In the genomic region with DNA sequence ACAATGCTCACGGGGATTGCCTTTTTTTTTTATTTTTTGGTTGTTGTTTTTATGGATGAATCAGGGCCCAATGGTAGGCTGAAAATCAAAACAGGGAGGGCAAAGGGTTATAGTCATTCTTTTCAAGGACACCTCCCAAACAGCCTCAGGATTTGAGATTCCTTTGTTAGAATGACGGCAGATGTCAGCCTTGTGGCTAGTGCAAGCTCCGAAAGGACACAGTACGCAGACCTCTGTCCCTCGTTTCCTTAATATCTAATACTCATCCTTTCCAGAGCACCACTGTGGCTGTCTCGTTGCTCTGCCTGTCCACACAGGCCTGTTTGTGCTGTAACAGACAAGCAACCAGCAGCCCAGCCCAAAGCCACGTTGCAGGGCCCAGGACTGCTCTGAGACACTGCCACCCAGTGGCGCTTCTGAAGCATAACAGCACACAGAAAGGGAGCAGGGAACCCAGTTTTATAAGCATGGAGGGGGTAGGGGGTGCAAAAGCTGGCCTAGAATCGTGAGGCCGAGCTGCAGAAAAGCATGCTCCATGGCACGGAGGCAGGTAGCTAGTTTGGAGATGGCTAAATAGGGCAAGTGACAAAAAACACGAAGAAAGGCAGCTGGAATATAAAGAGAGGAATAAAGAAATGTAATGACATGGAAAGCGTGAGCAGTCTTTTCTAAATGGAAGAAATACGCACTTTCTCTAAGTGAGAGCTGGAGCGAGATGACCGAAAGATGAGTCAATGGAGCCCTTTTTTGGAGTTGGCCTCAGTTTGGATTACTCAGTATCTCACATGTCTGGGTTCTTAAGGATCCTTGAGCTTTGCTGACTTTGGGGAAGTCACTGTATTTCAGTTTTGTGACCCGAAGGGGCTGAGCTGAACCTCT, we compare ENCODE assay signal across 8 cellular contexts. TPM values are rescaled to one million over a fixed set of nuclear protein-coding genes. Genes with fewer than 3 reads are reported as not detected.
DNase-seq lines count a peak whose midpoint lies in the region; ATAC-seq and TF ChIP-seq lines count a peak whose summit lies in the region.

No MANE protein-coding gene starts in this region.

- no peaks in the 10 kb centered on the region for H3K9me3 Mint-ChIP-seq in activated naive CD4-positive, alpha-beta T cell treated with anti-CD3 and anti-CD28 coated beads, Interleukin-2, amount 10 ng/mL, durations not matched to agents 7 days and 5 days

- H3K27me3 ChIP-seq in thoracic aorta (replicated peaks; ENCODE audit: insufficient read depth), result no peaks in the 10 kb centered on the region

- CTCF ChIA-PET in activated naive CD4-positive, alpha-beta T cell treated with anti-CD3 and anti-CD28 coated beads, Interleukin-2, amount 10 ng/mL, durations not matched to agents 7 days and 5 days (lab: Charles Lee), result interaction anchor here (0.6 to 4.6 kb wide), 23 partner anchors 9 to 733 kb away, joined by 3 to 27 read pairs (median 4); no protein-coding TSS in a partner anchor

- peak; percentile 86 for DNase-seq in D341Med (ENCODE audit: low spot score)
- peak; percentile 71 for DNase-seq in LoVo (ENCODE audit: low spot score)
- DNase-seq in SIG-M5 (lab: John Stamatoyannopoulos, UW), result peak; percentile 29
- DNase-seq in activated naive CD4-positive, alpha-beta T cell treated with anti-CD3 and anti-CD28 coated beads, Interleukin-2, amount 10 ng/mL, durations not matched to agents 7 days and 5 days, result peak; percentile 67
- peak; percentile 90 for DNase-seq in glomerular visceral epithelial cell (ENCODE audit: extremely low spot score)
- peak; percentile 76 for DNase-seq in occipital lobe (lab: John Stamatoyannopoulos, UW)
- DNase-seq in thoracic aorta (ENCODE audit: low spot score), result no peak

- peaks cover 51% of the 10 kb centered on the region for H3K27me3 Mint-ChIP-seq in activated naive CD4-positive, alpha-beta T cell treated with anti-CD3 and anti-CD28 coated beads, Interleukin-2, amount 10 ng/mL, durations not matched to agents 7 days and 5 days

- H3K36me3 ChIP-seq in thoracic aorta, result no peaks in the 10 kb centered on the region

- no peaks in the 10 kb centered on the region for H3K36me3 Mint-ChIP-seq in activated naive CD4-positive, alpha-beta T cell treated with anti-CD3 and anti-CD28 coated beads, Interleukin-2, amount 10 ng/mL, durations not matched to agents 7 days and 5 days

- no peaks in the 10 kb centered on the region for H3K4me1 Mint-ChIP-seq in activated naive CD4-positive, alpha-beta T cell treated with anti-CD3 and anti-CD28 coated beads, Interleukin-2, amount 10 ng/mL, durations not matched to agents 7 days and 5 days

- H3K27ac ChIP-seq in thoracic aorta, result peak overlapping the region; percentile 95 to 97

- H3K4me3 Mint-ChIP-seq in activated naive CD4-positive, alpha-beta T cell treated with anti-CD3 and anti-CD28 coated beads, Interleukin-2, amount 10 ng/mL, durations not matched to agents 7 days and 5 days, result no peak overlapping the region

- peak overlapping the region; percentile 2 for H3K4me3 ChIP-seq in thoracic aorta

- no peaks in the 10 kb centered on the region for H3K9me3 ChIP-seq in thoracic aorta

- ATAC-seq in GM21717 (IDR thresholded peaks at IDR 0.05; ENCODE audit: unreplicated experiment) (peak; percentile 79), thoracic aorta (ENCODE audit: insufficient number of reproducible peaks, low FRiP score, low read depth) (peak; percentile 47)

- H3K27ac Mint-ChIP-seq in activated naive CD4-positive, alpha-beta T cell treated with anti-CD3 and anti-CD28 coated beads, Interleukin-2, amount 10 ng/mL, durations not matched to agents 7 days and 5 days, result no peak overlapping the region

- peak; percentile 92 for TF ChIP-seq CTCF in thoracic aorta (IDR thresholded peaks at IDR 0.05)

- H3K4me1 ChIP-seq in thoracic aorta (ENCODE audit: control insufficient read depth in 1 of 2, low read depth in 2 of 2), result peaks cover 27 to 62% of the 10 kb centered on the region in 2 donors

RNA-seq across cellular contexts. Expression of gene MEDAG, which starts 40.7 kb away (rescaled TPM):
- total RNA-seq in occipital lobe, result 0.78 TPM
- 100 to 1,000 TPM; 163 to 634 TPM for total RNA-seq in thoracic aorta

Comparison
In these comparisons a context has a peak if more than half of its experiments do, and no peak if none do; other contexts are left out.
1. RNA of gene MEDAG, which starts 40.7 kb away (total RNA-seq): 163 to 634 TPM in thoracic aorta; 0.78 TPM in occipital lobe (single experiment); every median in the first group is over 10 times any median in the second.